ENCODE assay signal across 1 cellular context in the genomic region with DNA sequence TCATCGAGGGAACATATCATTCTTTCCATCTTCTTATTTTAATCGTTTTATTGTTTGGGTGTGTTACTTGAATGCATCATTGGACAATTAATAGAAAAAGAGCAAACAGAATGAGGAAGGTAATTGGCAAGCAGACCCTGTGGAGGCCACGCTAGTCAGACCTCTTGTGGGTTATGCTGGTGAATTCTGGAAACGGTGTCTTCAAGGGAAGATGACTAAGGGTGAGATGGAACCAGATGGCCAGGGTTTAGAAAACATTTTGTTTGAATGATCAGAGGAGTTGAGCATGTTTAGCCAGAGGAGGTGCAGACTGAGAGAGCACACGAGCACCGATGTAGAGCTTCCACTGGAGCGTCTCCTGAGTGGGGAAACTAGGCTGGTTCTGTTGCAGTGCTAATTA.
TF ChIP-seq lines count a peak whose summit lies in the region.

No MANE protein-coding gene starts in this region.

TF ChIP-seq in SK-N-SH treated with all-trans-retinoic acid at 6 μM for 48 hours, 23 proteins besides CTCF, POLR2A, EP300 and RAD21 (continued from another document):
- TF ChIP-seq, protein P1, sequence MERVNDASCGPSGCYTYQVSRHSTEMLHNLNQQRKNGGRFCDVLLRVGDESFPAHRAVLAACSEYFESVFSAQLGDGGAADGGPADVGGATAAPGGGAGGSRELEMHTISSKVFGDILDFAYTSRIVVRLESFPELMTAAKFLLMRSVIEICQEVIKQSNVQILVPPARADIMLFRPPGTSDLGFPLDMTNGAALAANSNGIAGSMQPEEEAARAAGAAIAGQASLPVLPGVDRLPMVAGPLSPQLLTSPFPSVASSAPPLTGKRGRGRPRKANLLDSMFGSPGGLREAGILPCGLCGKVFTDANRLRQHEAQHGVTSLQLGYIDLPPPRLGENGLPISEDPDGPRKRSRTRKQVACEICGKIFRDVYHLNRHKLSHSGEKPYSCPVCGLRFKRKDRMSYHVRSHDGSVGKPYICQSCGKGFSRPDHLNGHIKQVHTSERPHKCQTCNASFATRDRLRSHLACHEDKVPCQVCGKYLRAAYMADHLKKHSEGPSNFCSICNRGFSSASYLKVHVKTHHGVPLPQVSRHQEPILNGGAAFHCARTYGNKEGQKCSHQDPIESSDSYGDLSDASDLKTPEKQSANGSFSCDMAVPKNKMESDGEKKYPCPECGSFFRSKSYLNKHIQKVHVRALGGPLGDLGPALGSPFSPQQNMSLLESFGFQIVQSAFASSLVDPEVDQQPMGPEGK (CRISPR knock-in tag; IDR thresholded peaks at IDR 0.05; ENCODE audit: borderline replicate concordance): no peak
- no peak for TF ChIP-seq ESRRG (CRISPR knock-in tag; IDR thresholded peaks at IDR 0.05)
- no peak for TF ChIP-seq ZFP30 (CRISPR knock-in tag; IDR thresholded peaks at IDR 0.05)
- no peak for TF ChIP-seq BACH2 (CRISPR knock-in tag; IDR thresholded peaks at IDR 0.05; ENCODE audit: borderline replicate concordance)
- TF ChIP-seq, protein P2, sequence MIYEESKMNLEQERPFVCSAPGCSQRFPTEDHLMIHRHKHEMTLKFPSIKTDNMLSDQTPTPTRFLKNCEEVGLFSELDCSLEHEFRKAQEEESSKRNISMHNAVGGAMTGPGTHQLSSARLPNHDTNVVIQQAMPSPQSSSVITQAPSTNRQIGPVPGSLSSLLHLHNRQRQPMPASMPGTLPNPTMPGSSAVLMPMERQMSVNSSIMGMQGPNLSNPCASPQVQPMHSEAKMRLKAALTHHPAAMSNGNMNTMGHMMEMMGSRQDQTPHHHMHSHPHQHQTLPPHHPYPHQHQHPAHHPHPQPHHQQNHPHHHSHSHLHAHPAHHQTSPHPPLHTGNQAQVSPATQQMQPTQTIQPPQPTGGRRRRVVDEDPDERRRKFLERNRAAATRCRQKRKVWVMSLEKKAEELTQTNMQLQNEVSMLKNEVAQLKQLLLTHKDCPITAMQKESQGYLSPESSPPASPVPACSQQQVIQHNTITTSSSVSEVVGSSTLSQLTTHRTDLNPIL (CRISPR knock-in tag; IDR thresholded peaks at IDR 0.05; ENCODE audit: low read depth): no peak
- TF ChIP-seq ISL1 (CRISPR knock-in tag; IDR thresholded peaks at IDR 0.05): no peak
- no peak for TF ChIP-seq ZNF8 (CRISPR knock-in tag; IDR thresholded peaks at IDR 0.05)
- no peak for TF ChIP-seq TOX (CRISPR knock-in tag; IDR thresholded peaks at IDR 0.05; ENCODE audit: borderline replicate concordance)
